Comparison of ENCODE assay signal across 25 cellular contexts in genomic region chr9:122333169-122333808, GRCh38. TPM values are rescaled to one million over a fixed set of nuclear protein-coding genes. Genes with fewer than 3 reads are reported as not detected.
DNase-seq lines count a peak whose midpoint lies in the region; ATAC-seq and TF ChIP-seq lines count a peak whose summit lies in the region.
"Had no signal": no experiment of that assay in that cellular context is flagged by ENCODE, and none has a peak within 500 bp of the region (broad histone marks: within the 10 kb centered on the region; RNA-seq: fewer than 3 reads in every experiment).

No MANE protein-coding gene starts in this region.

- H3K27me3 Mint-ChIP-seq in endothelial cell (ENCODE audit: unreplicated experiment) (peaks cover 5% of the 10 kb centered on the region), immature natural killer cell (ENCODE audit: low read depth in 3 of 3) (peaks cover 0 to 3% (median 2%) of the 10 kb centered on the region in 3 donors)

- H3K27ac ChIP-seq in psoas muscle = no peak overlapping the region
- H3K27ac ChIP-seq: C4-2B, SK-N-MC had no signal

- peaks cover 3% of the 10 kb centered on the region for H3K36me3 Mint-ChIP-seq in endothelial cell (ENCODE audit: low read depth, unreplicated experiment)
- peaks cover 0 to 5% (median 4%) of the 10 kb centered on the region in 3 donors for H3K36me3 Mint-ChIP-seq in immature natural killer cell

- peak overlapping the region; percentile 39 for H3K27ac Mint-ChIP-seq in endothelial cell (ENCODE audit: unreplicated experiment)
- no peak overlapping the region for H3K27ac Mint-ChIP-seq in immature natural killer cell
- H3K27ac Mint-ChIP-seq: B cell; CD8-positive, alpha-beta memory T cell had no signal

- H3K9me3 ChIP-seq in NT2/D1 (ENCODE audit: insufficient read depth, low read length) (no peaks in the 10 kb centered on the region), psoas muscle (no peaks in the 10 kb centered on the region)

- WGBS in psoas muscle, 3 donors = 68 to 79% (median 69%) methylated on average over 10 of the region's 10 CpGs

- intact Hi-C loops in psoas muscle (cut with DNase I) = no loop called here

- peaks cover 64% of the 10 kb centered on the region for H3K4me1 Mint-ChIP-seq in endothelial cell (ENCODE audit: unreplicated experiment)
- no peaks in the 10 kb centered on the region for H3K4me1 Mint-ChIP-seq in immature natural killer cell
- H3K4me1 Mint-ChIP-seq: CD8-positive, alpha-beta memory T cell had no signal

- peak overlapping the region; percentile 17 for H3K4me3 Mint-ChIP-seq in endothelial cell (ENCODE audit: unreplicated experiment)
- no peak overlapping the region for H3K4me3 Mint-ChIP-seq in immature natural killer cell
- H3K4me3 Mint-ChIP-seq: B cell; CD8-positive, alpha-beta memory T cell; H9 had no signal

- DNase-seq in H7 (peak; percentile 43), NT2/D1 (ENCODE audit: low read depth, low spot score) (peak; percentile 57), endothelial cell (ENCODE audit: low spot score) (no peak), psoas muscle (no peak), immature natural killer cell (no peak), NCI-H187 (lab: John Stamatoyannopoulos, UW) (no peak)
- no peak for DNase-seq in stimulated activated naive CD8-positive, alpha-beta T cell treated with anti-CD3 and anti-CD28 coated beads, Interleukin-15, Interleukin-2, amounts not matched to agents 100 U/mL and 50 U/mL, for 24 hours
- DNase-seq: Calu3; CD8-positive, alpha-beta memory T cell; DND-41; H9; KG1; MM.1S; NCI-H1048; NCI-H1417; NCI-H1694; NCI-H2081; NCI-H2227 treated with DMSO at 0.1 percent for 48 hours; NCI-H69; SIG-M5; SW 1271 had no signal

- no peaks in the 10 kb centered on the region for H3K9me3 Mint-ChIP-seq in endothelial cell (ENCODE audit: unreplicated experiment)
- no peaks in the 10 kb centered on the region for H3K9me3 Mint-ChIP-seq in immature natural killer cell
- H3K9me3 Mint-ChIP-seq: CD8-positive, alpha-beta memory T cell; H9 had no signal

- H3K36me3 ChIP-seq in H7 (replicated peaks; ENCODE audit: control insufficient read depth, insufficient read depth, low read length) (no peaks in the 10 kb centered on the region; the same call in 1 of the 2 replicates), NT2/D1 (ENCODE audit: insufficient read depth, insufficient read length, low read length) (peaks cover 3% of the 10 kb centered on the region), psoas muscle (ENCODE audit: insufficient read depth in 1 of 2, low read depth in 1 of 2) (peaks cover 0 to 15% of the 10 kb centered on the region in 2 donors)

- no peak overlapping the region for H3K9ac ChIP-seq in NT2/D1 (ENCODE audit: insufficient read length, low read depth)

- TF ChIP-seq CTCF in endothelial cell (IDR thresholded peaks at IDR 0.05; ENCODE audit: unreplicated experiment) = no peak
- TF ChIP-seq CTCF in psoas muscle (IDR thresholded peaks at IDR 0.05) = no peak

- H3K27me3 ChIP-seq in H7 (ENCODE audit: control insufficient read depth, insufficient read depth, low read length) (no peaks in the 10 kb centered on the region), NT2/D1 (ENCODE audit: insufficient read depth, insufficient read length) (no peaks in the 10 kb centered on the region), psoas muscle (ENCODE audit: insufficient read depth in 3 of 3, low read length in 2 of 3) (no peaks in the 10 kb centered on the region)

- H3K4me1 ChIP-seq in NT2/D1 (ENCODE audit: insufficient read depth, insufficient read length) = peaks cover 35% of the 10 kb centered on the region
- H3K4me1 ChIP-seq in psoas muscle = peaks cover 7% of the 10 kb centered on the region

- no peak for ATAC-seq in psoas muscle
- ATAC-seq in stimulated activated naive CD8-positive, alpha-beta T cell treated with anti-CD3 and anti-CD28 coated beads, Interleukin-15, Interleukin-2, amounts not matched to agents 100 U/mL and 50 U/mL, for 24 hours = no peak

- H3K4me3 ChIP-seq in H7 (ENCODE audit: insufficient read depth, low read depth, low read length) (no peak overlapping the region), NT2/D1 (ENCODE audit: insufficient read length, low read depth) (no peak overlapping the region), psoas muscle (no peak overlapping the region)
- H3K4me3 ChIP-seq: SK-N-MC had no signal

RNA-seq across cellular contexts. Expression of gene PTGS1, which starts 37.5 kb away (rescaled TPM):
- 0.69 and 1.1 TPM in 2 replicates for total RNA-seq in H7 (2014; rRNA removed; shearing (Covaris generic))
- total RNA-seq in endothelial cell (ENCODE audit: unreplicated experiment) = 33.4 TPM
- total RNA-seq in psoas muscle = 1 to 10 TPM in 3 of 4 donors, under 1 TPM in 1; 0.78 to 3.8 (median 1.8) TPM
- polyA plus RNA-seq in psoas muscle = 1 to 10 TPM in 1 of 3 donors, under 1 TPM in 2; 0.56 to 5.6 (median 0.62) TPM
- 1 to 10 TPM; 1.8 to 5.4 (median 2.0) TPM for polyA plus RNA-seq in immature natural killer cell
- total RNA-seq: A673 had no signal
- polyA plus RNA-seq: CD8-positive, alpha-beta memory T cell had no signal

Comparison
In these comparisons a context has a peak if more than half of its experiments do, and no peak if none do; other contexts are left out.
1. DNase-seq: peak in H7 (single experiment) and NT2/D1 (single experiment); none in endothelial cell (single experiment), psoas muscle (0 of 2), immature natural killer cell (0 of 3), stimulated activated naive CD8-positive, alpha-beta T cell treated with anti-CD3 and anti-CD28 coated beads, Interleukin-15, Interleukin-2, amounts not matched to agents 100 U/mL and 50 U/mL, for 24 hours (single experiment) and NCI-H187 (0 of 2).